In genomic region chr6:137975058-137975940, GRCh38 we compare ENCODE assay signal across 8 cellular contexts.
DNase-seq lines count a peak whose midpoint lies in the region; TF ChIP-seq lines count a peak whose summit lies in the region.

No MANE protein-coding gene starts in this region.

- no peaks in the 10 kb centered on the region for H3K36me3 Mint-ChIP-seq in nephron (ENCODE audit: low read depth)

- no peaks in the 10 kb centered on the region for H3K36me3 ChIP-seq in GM06990 (ENCODE audit: control insufficient read depth, insufficient read depth, low read length)

- H3K27ac ChIP-seq in 22Rv1: no peak overlapping the region

- no peak overlapping the region for H3K4me3 Mint-ChIP-seq in nephron

- H3K4me3 ChIP-seq in GM06990 (replicated peaks; ENCODE audit: low read depth, low read length): no peak overlapping the region
- no peak overlapping the region for H3K4me3 ChIP-seq in astrocyte of the spinal cord (ENCODE audit: low read depth, low read length)

- no peaks in the 10 kb centered on the region for H3K9me3 Mint-ChIP-seq in nephron

- 0 out of 2 replicates have a peak, but pooled peaks have one; percentile 5 for TF ChIP-seq CTCF in 22Rv1 (IDR thresholded peaks at IDR 0.05)
- TF ChIP-seq CTCF in GM06990 (IDR thresholded peaks at IDR 0.05; ENCODE audit: insufficient read depth, low read length, poor library complexity, severe bottlenecking): peak; percentile 27
- TF ChIP-seq CTCF in LNCAP (IDR thresholded peaks at IDR 0.05): peak; percentile 54
- peak; percentile 16 for TF ChIP-seq CTCF in astrocyte of the spinal cord (IDR thresholded peaks at IDR 0.05; ENCODE audit: low read depth, low read length)
- peak; percentile 25 to 30 (median 25) for TF ChIP-seq CTCF in nephron (IDR thresholded peaks at IDR 0.05; ENCODE audit: unreplicated experiment in 3 of 3)

- peaks cover 5% of the 10 kb centered on the region for H3K4me1 Mint-ChIP-seq in nephron

- no peaks in the 10 kb centered on the region for H3K27me3 ChIP-seq in GM06990 (replicated peaks; ENCODE audit: control insufficient read depth, insufficient read depth, low read length)

- in situ Hi-C loops in astrocyte of the spinal cord (cut with HindIII; ENCODE audit: low sequenced_read_pairs): no loop called here

- H3K27me3 Mint-ChIP-seq in nephron (ENCODE audit: low read depth): no peaks in the 10 kb centered on the region

- DNase-seq in GM06990 (ENCODE audit: extremely low read depth, insufficient read length): no peak
- peak; percentile 31 for DNase-seq in astrocyte of the spinal cord (ENCODE audit: low read depth, low spot score)
- no peak for DNase-seq in OCI-M2 (lab: John Stamatoyannopoulos, UW; ENCODE audit: unreplicated experiment)
- DNase-seq in HUDEP-2 (lab: John Stamatoyannopoulos, UW; ENCODE audit: unreplicated experiment in 76 of 76): no peak
- no peak for DNase-seq in NCI-H1092 treated with DMSO at 0.1 percent for 48 hours (lab: John Stamatoyannopoulos, UW)

- peak overlapping the region in 1 of 3 experiments; percentile 14 for H3K27ac Mint-ChIP-seq in nephron
